Comparison of ENCODE assay signal across 19 cellular contexts in genomic region chr9:78921341-78921740, GRCh38.
"Had no signal": no experiment of that assay in that cellular context is flagged by ENCODE, and none has a peak within 500 bp of the region (broad histone marks: within the 10 kb centered on the region; RNA-seq: fewer than 3 reads in every experiment).

No MANE protein-coding gene starts in this region.

- H3K36me3 ChIP-seq: adrenal gland, heart left ventricle, upper lobe of right lung had no signal

- H3K4me1 Mint-ChIP-seq: memory B cell had no signal

- DNase-seq: activated CD4-positive, alpha-beta T cell treated with anti-CD3 and anti-CD28 coated beads, Interleukin-2, amount 50 U/mL, for 4 hours; activated CD4-positive, CD25-positive, alpha-beta regulatory T cell treated with anti-CD3 and anti-CD28 coated beads, Interleukin-2, amount 50 U/mL, for 72 hours; activated naive CD4-positive, alpha-beta T cell treated with anti-CD3 and anti-CD28 coated beads, Interleukin-2, amount 50 U/mL, for 16 hours; activated T-cell treated with anti-CD3 and anti-CD28 coated beads, Interleukin-2, amount 50 U/mL, for 1 hour; adrenal gland; body of pancreas; foreskin melanocyte; heart left ventricle; islet precursor cell; stimulated activated CD4-positive, alpha-beta T cell treated with anti-CD3 and anti-CD28 coated beads, Interleukin-15, amount 100 ng/mL, for 24 hours; stimulated activated CD4-positive, alpha-beta T cell treated with anti-CD3 and anti-CD28 coated beads, Interleukin-4, amount 100 ng/mL, for 24 hours; upper lobe of right lung had no signal

- H3K4me3 Mint-ChIP-seq: dendritic cell treated with granulocyte-macrophage colony-stimulating factor and Interleukin-4, amounts not matched to agents 40 ng/mL and 50 ng/mL, for 4 days; memory B cell; nephron; stimulated activated naive CD8-positive, alpha-beta T cell treated with anti-CD3 and anti-CD28 coated beads, Interleukin-15, Interleukin-2, amounts not matched to agents 100 ng/mL and 50 ng/mL, for 24 hours; T-helper 2 cell treated with Interferon-gamma antibody and Interleukin-4, amounts not matched to agents 5 μg/mL and 100 μg/mL, for 36 hours had no signal

- H3K4me3 ChIP-seq: adrenal gland, body of pancreas, heart left ventricle, upper lobe of right lung had no signal

- H3K4me1 ChIP-seq: adrenal gland, heart left ventricle, upper lobe of right lung had no signal

- ATAC-seq: body of pancreas, esophagus mucosa, heart left ventricle, left lobe of liver, upper lobe of right lung had no signal

- H3K9me3 ChIP-seq: adrenal gland, body of pancreas, upper lobe of right lung had no signal

- H3K27ac Mint-ChIP-seq: dendritic cell treated with granulocyte-macrophage colony-stimulating factor and Interleukin-4, amounts not matched to agents 40 ng/mL and 50 ng/mL, for 4 days; memory B cell; stimulated activated naive CD8-positive, alpha-beta T cell treated with anti-CD3 and anti-CD28 coated beads, Interleukin-15, Interleukin-2, amounts not matched to agents 100 ng/mL and 50 ng/mL, for 24 hours; T-helper 2 cell treated with Interferon-gamma antibody and Interleukin-4, amounts not matched to agents 5 μg/mL and 100 μg/mL, for 36 hours had no signal

- H3K27me3 ChIP-seq: adrenal gland, body of pancreas, heart left ventricle, upper lobe of right lung had no signal

- H3K27me3 Mint-ChIP-seq: dendritic cell treated with granulocyte-macrophage colony-stimulating factor and Interleukin-4, amounts not matched to agents 40 ng/mL and 50 ng/mL, for 4 days; memory B cell had no signal

- H3K27ac ChIP-seq: adrenal gland, body of pancreas, heart left ventricle, upper lobe of right lung had no signal
